Comparison of ENCODE assay signal across 8 cellular contexts in genomic region chr7:73154586-73155038, GRCh38.
DNase-seq lines count a peak whose midpoint lies in the region; ATAC-seq and TF ChIP-seq lines count a peak whose summit lies in the region.
"Not testable (repeated sequence)": the region's sequence is repeated elsewhere in the genome, so short reads cannot be mapped to it uniquely, and the experiment has no call there.

No MANE protein-coding gene starts in this region.

- H2AFZ ChIP-seq in OCI-LY1 (ENCODE audit: low read length); smooth muscle cell (ENCODE audit: low read depth): not testable (repeated sequence)

- peak overlapping the region; percentile 62 for H3K4me2 ChIP-seq in OCI-LY1 (ENCODE audit: low read length)
- H3K4me2 ChIP-seq in smooth muscle cell = not testable (repeated sequence)

- peak overlapping the region; percentile 49; the same call in 1 of the 2 replicates for H3K9ac ChIP-seq in OCI-LY1 (ENCODE audit: low read length)
- not testable (repeated sequence) for H3K9ac ChIP-seq in smooth muscle cell (ENCODE audit: low read depth)

- not testable (repeated sequence) for H3K27me3 Mint-ChIP-seq in type B pancreatic cell

- H3K27ac Mint-ChIP-seq in type B pancreatic cell = not testable (repeated sequence)

- ATAC-seq in GM19023 (IDR thresholded peaks at IDR 0.05; ENCODE audit: unreplicated experiment) = peak; percentile 88
- ATAC-seq in HG02884 (IDR thresholded peaks at IDR 0.05; ENCODE audit: unreplicated experiment) = peak; percentile 75

- TF ChIP-seq CTCF in OCI-LY1 (IDR thresholded peaks at IDR 0.05; ENCODE audit: low read length); choroid plexus epithelial cell (conservative IDR thresholded peaks at IDR 0.05; ENCODE audit: low read depth, low read length); smooth muscle cell (IDR thresholded peaks at IDR 0.05; ENCODE audit: borderline replicate concordance, insufficient read depth, poor library complexity, severe bottlenecking); type B pancreatic cell (conservative IDR thresholded peaks at IDR 0.05): not testable (repeated sequence)

- not testable (repeated sequence) for H3K4me1 ChIP-seq in OCI-LY1 (ENCODE audit: insufficient read depth, low read length, severe bottlenecking); smooth muscle cell (ENCODE audit: low read depth)

- not testable (repeated sequence) for H3K36me3 Mint-ChIP-seq in type B pancreatic cell

- H3K4me1 Mint-ChIP-seq in type B pancreatic cell (ENCODE audit: unreplicated experiment) = not testable (repeated sequence)

- H3K79me2 ChIP-seq in OCI-LY1 (ENCODE audit: insufficient read depth, low read length); smooth muscle cell (ENCODE audit: low read depth): not testable (repeated sequence)

- H3K4me3 Mint-ChIP-seq in type B pancreatic cell = peak overlapping the region; percentile 78

- 2% methylated on average over 15 of the region's 48 CpGs for WGBS in smooth muscle cell (ENCODE audit: low lambda C conversion rate)

- H3K4me3 ChIP-seq in OCI-LY1 (ENCODE audit: low read depth, low read length, poor library complexity, severe bottlenecking) = peak overlapping the region; percentile 55
- peak overlapping the region; percentile 45 for H3K4me3 ChIP-seq in choroid plexus epithelial cell (ENCODE audit: low read depth, low read length)
- peak overlapping the region; percentile 42 for H3K4me3 ChIP-seq in smooth muscle cell

- H3K27ac ChIP-seq in OCI-LY1 (ENCODE audit: low read depth, low read length, poor library complexity, severe bottlenecking); smooth muscle cell (ENCODE audit: low read depth): not testable (repeated sequence)

- H3K36me3 ChIP-seq in OCI-LY1 (ENCODE audit: insufficient read depth, low read length); smooth muscle cell (ENCODE audit: low read depth): not testable (repeated sequence)

- not testable (repeated sequence) for H3K9me3 Mint-ChIP-seq in type B pancreatic cell

- DNase-seq in activated CD8-positive, alpha-beta memory T cell treated with anti-CD3 and anti-CD28 coated beads for 48 hours (ENCODE audit: low read depth in 2 of 3, low spot score in 2 of 3) = peak; percentile 25 to 59 (median 27)
- DNase-seq in choroid plexus epithelial cell (ENCODE audit: low read depth) = peak; percentile 73
- DNase-seq in kidney tubule cell (ENCODE audit: low spot score) = peak; percentile 81
- DNase-seq in smooth muscle cell (lab: John Stamatoyannopoulos, UW; ENCODE audit: unreplicated experiment) = not testable (repeated sequence)
- peak; percentile 85 for DNase-seq in type B pancreatic cell (ENCODE audit: extremely low spot score, unreplicated experiment)

- H3F3A ChIP-seq in OCI-LY1 (ENCODE audit: insufficient read depth, low read length); smooth muscle cell (ENCODE audit: low read depth): not testable (repeated sequence)

- not testable (repeated sequence) for H3K9me2 ChIP-seq in OCI-LY1 (ENCODE audit: low read depth, low read length)

- H4K20me1 ChIP-seq in OCI-LY1 (ENCODE audit: insufficient read depth, low read length); smooth muscle cell (ENCODE audit: low read depth): not testable (repeated sequence)

- not testable (repeated sequence) for H3K27me3 ChIP-seq in OCI-LY1 (ENCODE audit: insufficient read depth, low read length); smooth muscle cell (ENCODE audit: low read depth)

- not testable (repeated sequence) for H3K9me3 ChIP-seq in OCI-LY1 (ENCODE audit: low read length); smooth muscle cell (replicated peaks; ENCODE audit: low read depth)
